ENCODE assay signal across 8 cellular contexts in the genomic region with DNA sequence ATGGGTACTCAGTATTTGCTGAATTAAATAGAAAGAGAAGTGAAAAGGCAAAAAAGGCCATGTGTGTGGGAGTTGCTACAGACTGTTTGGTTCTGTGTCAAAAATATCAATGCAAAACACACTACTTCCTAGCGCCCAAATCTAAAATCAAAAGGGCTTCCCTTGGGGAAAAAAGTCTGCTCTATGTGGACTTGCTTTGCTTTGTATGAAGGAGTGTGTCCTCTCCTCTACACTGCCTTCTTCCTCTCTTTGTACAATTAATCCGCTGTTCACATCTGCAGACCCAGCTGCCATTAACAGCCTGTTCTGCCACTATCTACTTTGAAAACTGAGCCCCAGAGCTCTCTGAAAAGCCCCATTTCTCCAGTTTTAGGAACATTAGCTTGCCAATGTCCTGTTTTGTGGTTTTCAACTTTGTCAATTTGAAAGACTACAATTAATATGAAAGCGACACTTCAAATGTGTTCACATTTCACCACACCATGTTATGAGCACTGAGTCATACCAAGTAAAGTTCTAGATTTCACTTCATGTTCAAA.
DNase-seq lines count a peak whose midpoint lies in the region; ATAC-seq and TF ChIP-seq lines count a peak whose summit lies in the region.

No MANE protein-coding gene starts in this region.

- peaks cover 4 to 16% of the 10 kb centered on the region in 2 donors for H3K4me1 ChIP-seq in ascending aorta

- DNase-seq in CD14-positive monocyte (ENCODE audit: low spot score) (no peak), ascending aorta (ENCODE audit: low spot score in 2 of 2) (no peak), superior temporal gyrus (ENCODE audit: extremely low spot score) (peak; percentile 69), DMS79 treated with DMSO at 0.1 percent for 48 hours (lab: John Stamatoyannopoulos, UW) (no peak), T-helper 17 cell (no peak), NCI-H226 (no peak)

- ATAC-seq in GM19452 (IDR thresholded peaks at IDR 0.05; ENCODE audit: unreplicated experiment) = peak; percentile 82
- ATAC-seq in HG03354 (IDR thresholded peaks at IDR 0.05; ENCODE audit: poor library complexity, severe bottlenecking, unreplicated experiment) = peak; percentile 86
- ATAC-seq in T-helper 17 cell = no peak

- intact Hi-C loops in CD14-positive monocyte (cut with micrococcal nuclease) = loop anchor here in 1 of 2 donors (10.0 kb wide), 2 partner anchors 50 to 100 kb away; partner anchors contain the start of gene KIF13A
- intact Hi-C loops in ascending aorta (cut with DNase I) = no loop called here

- H3K4me3 Mint-ChIP-seq in CD14-positive monocyte (peak overlapping the region; percentile 54 to 84), T-helper 17 cell (no peak overlapping the region)

- H3K27ac Mint-ChIP-seq in CD14-positive monocyte (peak overlapping the region; percentile 89 to 97 (median 96)), T-helper 17 cell (no peak overlapping the region)

- peaks cover 6 to 16% of the 10 kb centered on the region in 2 donors for H3K36me3 Mint-ChIP-seq in CD14-positive monocyte
- no peaks in the 10 kb centered on the region for H3K36me3 Mint-ChIP-seq in T-helper 17 cell (ENCODE audit: low read depth)

- H3K4me3 ChIP-seq in ascending aorta = no peak overlapping the region

- peak overlapping the region; percentile 12 to 23 for H3K27ac ChIP-seq in ascending aorta

- H3K27me3 Mint-ChIP-seq in CD14-positive monocyte (ENCODE audit: low read depth in 3 of 3) = no peaks in the 10 kb centered on the region
- H3K27me3 Mint-ChIP-seq in T-helper 17 cell = peaks cover 33% of the 10 kb centered on the region

- H3K4me1 Mint-ChIP-seq in CD14-positive monocyte = peaks cover 65% of the 10 kb centered on the region
- H3K4me1 Mint-ChIP-seq in T-helper 17 cell = peaks cover 4% of the 10 kb centered on the region

- no peaks in the 10 kb centered on the region for H3K27me3 ChIP-seq in ascending aorta

- no peaks in the 10 kb centered on the region for H3K9me3 Mint-ChIP-seq in CD14-positive monocyte

- no peaks in the 10 kb centered on the region for H3K9me3 ChIP-seq in ascending aorta
- H3K9me3 ChIP-seq in T-helper 17 cell (ENCODE audit: control insufficient read depth, low read length, poor library complexity, severe bottlenecking) = no peaks in the 10 kb centered on the region

- no peaks in the 10 kb centered on the region for H3K36me3 ChIP-seq in ascending aorta

- TF ChIP-seq CTCF in CD14-positive monocyte (IDR thresholded peaks at IDR 0.05) (no peak), ascending aorta (IDR thresholded peaks at IDR 0.05) (no peak)
